30 cellular contexts compared by ENCODE assay signal in genomic region chr14:55814064-55814463, GRCh38.
DNase-seq lines count a peak whose midpoint lies in the region; ATAC-seq and TF ChIP-seq lines count a peak whose summit lies in the region.
"Had no signal": no experiment of that assay in that cellular context is flagged by ENCODE, and none has a peak within 500 bp of the region (broad histone marks: within the 10 kb centered on the region; RNA-seq: fewer than 3 reads in every experiment).

No MANE protein-coding gene starts in this region.

- H3K4me3 ChIP-seq in brain microvascular endothelial cell (ENCODE audit: low read depth, low read length) = no peak overlapping the region
- no peak overlapping the region for H3K4me3 ChIP-seq in fibroblast of the aortic adventitia (ENCODE audit: low read depth, low read length)
- H3K4me3 ChIP-seq in left lung = no peak overlapping the region
- no peak overlapping the region for H3K4me3 ChIP-seq in neural progenitor cell
- H3K4me3 ChIP-seq: spleen, testis, vagina had no signal

- H3K4me1 Mint-ChIP-seq in activated CD8-positive, alpha-beta T cell treated with anti-CD3 and anti-CD28 coated beads for 36 hours (ENCODE audit: low read depth) = peaks cover 16% of the 10 kb centered on the region
- peaks cover 3% of the 10 kb centered on the region for H3K4me1 Mint-ChIP-seq in activated CD8-positive, alpha-beta T cell treated with anti-CD3 and anti-CD28 coated beads, Interleukin-2, amount 10 ng/mL, durations not matched to agents 7 days and 5 days (ENCODE audit: low read depth)
- H3K4me1 Mint-ChIP-seq in neural progenitor cell = no peaks in the 10 kb centered on the region
- H3K4me1 Mint-ChIP-seq: H9, naive B cell, T-helper 17 cell had no signal

- no peaks in the 10 kb centered on the region for H3K79me2 ChIP-seq in neural progenitor cell (ENCODE audit: low read depth)

- H3K36me3 Mint-ChIP-seq in activated CD8-positive, alpha-beta T cell treated with anti-CD3 and anti-CD28 coated beads for 36 hours (ENCODE audit: low read depth) = no peaks in the 10 kb centered on the region
- peaks cover 4% of the 10 kb centered on the region for H3K36me3 Mint-ChIP-seq in activated CD8-positive, alpha-beta T cell treated with anti-CD3 and anti-CD28 coated beads, Interleukin-2, amount 10 ng/mL, durations not matched to agents 7 days and 5 days (ENCODE audit: low read depth)
- no peaks in the 10 kb centered on the region for H3K36me3 Mint-ChIP-seq in neural progenitor cell
- H3K36me3 Mint-ChIP-seq: naive B cell; stimulated activated naive B cell treated with anti-CD40 and anti-IgM and Interleukin-4, amounts not matched to agents 10 μg/mL and 1 μg/mL and 100 μg/mL, for 72 hours had no signal

- no peak overlapping the region for H3K4me2 ChIP-seq in neural progenitor cell

- H3K36me3 ChIP-seq in brain microvascular endothelial cell (replicated peaks) (no peaks in the 10 kb centered on the region), left lung (no peaks in the 10 kb centered on the region), neural progenitor cell (no peaks in the 10 kb centered on the region)
- H3K36me3 ChIP-seq: spleen, vagina had no signal

- no peaks in the 10 kb centered on the region for H3K27me3 ChIP-seq in brain microvascular endothelial cell (replicated peaks)
- no peaks in the 10 kb centered on the region for H3K27me3 ChIP-seq in left lung
- H3K27me3 ChIP-seq in foreskin keratinocyte = no peaks in the 10 kb centered on the region
- H3K27me3 ChIP-seq in neural progenitor cell = no peaks in the 10 kb centered on the region
- H3K27me3 ChIP-seq: spleen, testis, vagina had no signal

- H3K9me3 ChIP-seq in left lung (no peaks in the 10 kb centered on the region), neural progenitor cell (ENCODE audit: low read depth) (no peaks in the 10 kb centered on the region)
- H3K9me3 ChIP-seq: Caco-2, testis, vagina had no signal

- peaks cover 9% of the 10 kb centered on the region for H3K27me3 Mint-ChIP-seq in activated CD8-positive, alpha-beta T cell treated with anti-CD3 and anti-CD28 coated beads for 36 hours
- peaks cover 9% of the 10 kb centered on the region for H3K27me3 Mint-ChIP-seq in activated CD8-positive, alpha-beta T cell treated with anti-CD3 and anti-CD28 coated beads, Interleukin-2, amount 10 ng/mL, durations not matched to agents 7 days and 5 days (ENCODE audit: low read depth)
- H3K27me3 Mint-ChIP-seq in neural progenitor cell (ENCODE audit: insufficient read depth, low read depth) = peaks cover 3% of the 10 kb centered on the region
- H3K27me3 Mint-ChIP-seq: T-helper 17 cell had no signal

- CTCF ChIA-PET in activated CD8-positive, alpha-beta T cell treated with anti-CD3 and anti-CD28 coated beads for 36 hours (lab: Charles Lee) = no interaction called here
- CTCF ChIA-PET in activated CD8-positive, alpha-beta T cell treated with anti-CD3 and anti-CD28 coated beads, Interleukin-2, amount 10 ng/mL, durations not matched to agents 7 days and 5 days (lab: Charles Lee) = no interaction called here

- H3K9me3 Mint-ChIP-seq in activated CD8-positive, alpha-beta T cell treated with anti-CD3 and anti-CD28 coated beads for 36 hours = peaks cover 6% of the 10 kb centered on the region
- H3K9me3 Mint-ChIP-seq in activated CD8-positive, alpha-beta T cell treated with anti-CD3 and anti-CD28 coated beads, Interleukin-2, amount 10 ng/mL, durations not matched to agents 7 days and 5 days (ENCODE audit: insufficient read depth) = peaks cover 5% of the 10 kb centered on the region
- H3K9me3 Mint-ChIP-seq in neural progenitor cell = peaks cover 18% of the 10 kb centered on the region

- peak overlapping the region; percentile 66 for H3K27ac ChIP-seq in brain microvascular endothelial cell
- H3K27ac ChIP-seq in left lung = no peak overlapping the region
- H3K27ac ChIP-seq in foreskin keratinocyte = no peak overlapping the region
- no peak overlapping the region for H3K27ac ChIP-seq in neural progenitor cell
- H3K27ac ChIP-seq: epithelial cell of prostate, RWPE1, testis, vagina had no signal

- in situ Hi-C loops in brain microvascular endothelial cell (cut with HindIII; ENCODE audit: low pct_ligation_motif_present, low sequenced_read_pairs) = no loop called here

- H3F3A ChIP-seq in neural progenitor cell (ENCODE audit: low read depth) = no peaks in the 10 kb centered on the region

- no peak overlapping the region for H2AFZ ChIP-seq in neural progenitor cell (replicated peaks)

- H3K27ac Mint-ChIP-seq in activated CD8-positive, alpha-beta T cell treated with anti-CD3 and anti-CD28 coated beads for 36 hours = peak overlapping the region; percentile 53
- no peak overlapping the region for H3K27ac Mint-ChIP-seq in activated CD8-positive, alpha-beta T cell treated with anti-CD3 and anti-CD28 coated beads, Interleukin-2, amount 10 ng/mL, durations not matched to agents 7 days and 5 days
- H3K27ac Mint-ChIP-seq in neural progenitor cell = no peak overlapping the region
- H3K27ac Mint-ChIP-seq: H9; stimulated activated naive B cell treated with anti-CD40 and anti-IgM and Interleukin-4, amounts not matched to agents 10 μg/mL and 1 μg/mL and 100 μg/mL, for 72 hours; T-helper 17 cell had no signal

- DNase-seq in activated CD8-positive, alpha-beta T cell treated with anti-CD3 and anti-CD28 coated beads for 36 hours = no peak
- no peak for DNase-seq in activated CD8-positive, alpha-beta T cell treated with anti-CD3 and anti-CD28 coated beads, Interleukin-2, amount 10 ng/mL, durations not matched to agents 7 days and 5 days
- DNase-seq in M059J (ENCODE audit: low read depth) (peak; percentile 39), brain microvascular endothelial cell (no peak), fibroblast of the aortic adventitia (ENCODE audit: low read depth) (peak; percentile 23), left lung (no peak), foreskin keratinocyte (no peak), neural progenitor cell (ENCODE audit: low spot score) (no peak)
- DNase-seq: ACHN; activated CD4-positive, alpha-beta T cell treated with anti-CD3 and anti-CD28 coated beads, Interleukin-2, amount 50 U/mL, for 4 hours; activated naive CD4-positive, alpha-beta T cell; Caco-2; caudate nucleus; DND-41; H9; hippocampal formation; immature natural killer cell; left ventricle myocardium superior; naive B cell; NCI-H1092 treated with DMSO at 0.1 percent for 48 hours; NCI-H187 treated with DMSO at 0.1 percent for 48 hours; NCI-H69; spleen; stimulated activated CD4-positive, alpha-beta T cell treated with anti-CD3 and anti-CD28 coated beads, Interleukin-2, amount 100 ng/mL, for 48 hours; stimulated activated naive B cell treated with anti-CD40 and anti-IgM and Interleukin-4, amounts not matched to agents 10 μg/mL and 1 μg/mL and 100 μg/mL, for 72 hours; T-helper 17 cell; testis had no signal

- TF ChIP-seq CTCF in activated CD8-positive, alpha-beta T cell treated with anti-CD3 and anti-CD28 coated beads for 36 hours (IDR thresholded peaks at IDR 0.05) = no peak
- TF ChIP-seq CTCF in brain microvascular endothelial cell (IDR thresholded peaks at IDR 0.05; ENCODE audit: low read depth, low read length, missing control alignments) (no peak), fibroblast of the aortic adventitia (IDR thresholded peaks at IDR 0.05; ENCODE audit: insufficient read depth, low read length) (no peak), left lung (IDR thresholded peaks at IDR 0.05) (no peak), foreskin keratinocyte (conservative IDR thresholded peaks at IDR 0.05) (no peak), neural progenitor cell (IDR thresholded peaks at IDR 0.05) (no peak)

- H3K4me1 ChIP-seq in left lung = peaks cover 0 to 8% of the 10 kb centered on the region in 2 donors
- no peaks in the 10 kb centered on the region for H3K4me1 ChIP-seq in foreskin keratinocyte
- H3K4me1 ChIP-seq in neural progenitor cell = no peaks in the 10 kb centered on the region
- H3K4me1 ChIP-seq: Caco-2, testis, vagina had no signal

- no peak overlapping the region for H3K4me3 Mint-ChIP-seq in activated CD8-positive, alpha-beta T cell treated with anti-CD3 and anti-CD28 coated beads for 36 hours
- no peak overlapping the region for H3K4me3 Mint-ChIP-seq in activated CD8-positive, alpha-beta T cell treated with anti-CD3 and anti-CD28 coated beads, Interleukin-2, amount 10 ng/mL, durations not matched to agents 7 days and 5 days
- no peak overlapping the region for H3K4me3 Mint-ChIP-seq in neural progenitor cell
- H3K4me3 Mint-ChIP-seq: H9; immature natural killer cell; naive B cell; stimulated activated naive B cell treated with anti-CD40 and anti-IgM and Interleukin-4, amounts not matched to agents 10 μg/mL and 1 μg/mL and 100 μg/mL, for 72 hours; T-helper 17 cell had no signal

- POLR2A ChIA-PET in activated CD8-positive, alpha-beta T cell treated with anti-CD3 and anti-CD28 coated beads for 36 hours (lab: Charles Lee) = interaction anchor here (0.9 kb wide), 1 partner anchor 11 kb away, joined by 3 read pairs; no protein-coding TSS in a partner anchor
- POLR2A ChIA-PET in activated CD8-positive, alpha-beta T cell treated with anti-CD3 and anti-CD28 coated beads, Interleukin-2, amount 10 ng/mL, durations not matched to agents 7 days and 5 days (lab: Charles Lee) = interaction anchor here (1.0 kb wide), 1 partner anchor 9 kb away, joined by 3 read pairs; no protein-coding TSS in a partner anchor

- no peak for ATAC-seq in activated CD8-positive, alpha-beta T cell treated with anti-CD3 and anti-CD28 coated beads for 36 hours
- no peak for ATAC-seq in activated CD8-positive, alpha-beta T cell treated with anti-CD3 and anti-CD28 coated beads, Interleukin-2, amount 10 ng/mL, durations not matched to agents 7 days and 5 days
- no peak for ATAC-seq in left lung
- no peak for ATAC-seq in foreskin keratinocyte
- ATAC-seq: left ventricle myocardium superior had no signal

- intact Hi-C loops in activated CD8-positive, alpha-beta T cell treated with anti-CD3 and anti-CD28 coated beads for 36 hours (cut with micrococcal nuclease) = no loop called here
- intact Hi-C loops in left lung (cut with DNase I) = no loop called here

- no peak overlapping the region for H3K9ac ChIP-seq in neural progenitor cell

- no peaks in the 10 kb centered on the region for H4K20me1 ChIP-seq in neural progenitor cell (ENCODE audit: low read depth)

Comparison
In these comparisons a context has a peak if more than half of its experiments do, and no peak if none do; other contexts are left out.
1. DNase-seq: peak in M059J (single experiment) and fibroblast of the aortic adventitia (single experiment); none in activated CD8-positive, alpha-beta T cell treated with anti-CD3 and anti-CD28 coated beads for 36 hours (single experiment), activated CD8-positive, alpha-beta T cell treated with anti-CD3 and anti-CD28 coated beads, Interleukin-2, amount 10 ng/mL, durations not matched to agents 7 days and 5 days (single experiment), brain microvascular endothelial cell (single experiment), left lung (0 of 2), foreskin keratinocyte (0 of 2) and neural progenitor cell (single experiment).